In the genomic region with DNA sequence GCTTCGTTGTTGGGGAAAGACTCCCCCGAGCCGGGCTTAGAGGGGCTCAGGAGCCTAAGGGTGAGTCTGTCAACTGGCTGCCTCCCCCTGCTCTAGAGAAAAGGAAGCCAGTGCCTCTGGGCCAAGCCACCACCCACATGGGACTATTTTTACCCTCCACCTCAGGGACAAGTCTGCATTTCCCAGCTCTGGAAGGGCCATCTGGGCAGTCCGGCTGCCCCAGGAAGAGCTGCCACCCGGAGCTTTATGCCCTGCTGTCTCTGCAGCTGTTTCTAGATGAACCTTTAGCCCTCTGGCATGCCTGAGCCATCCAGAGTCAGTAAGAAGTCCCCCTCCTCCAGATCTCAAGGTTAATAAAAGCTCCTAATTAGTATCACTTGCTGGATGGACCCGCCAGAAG, we compare ENCODE assay signal across 21 cellular contexts. TPM values are rescaled to one million over a fixed set of nuclear protein-coding genes. Genes with fewer than 3 reads are reported as not detected.
DNase-seq lines count a peak whose midpoint lies in the region; ATAC-seq and TF ChIP-seq lines count a peak whose summit lies in the region.
"Had no signal": no experiment of that assay in that cellular context is flagged by ENCODE, and none has a peak within 500 bp of the region (broad histone marks: within the 10 kb centered on the region; RNA-seq: fewer than 3 reads in every experiment).

No MANE protein-coding gene starts in this region.

- H3K4me1 ChIP-seq in mucosa of descending colon (ENCODE audit: low read depth), result peaks cover 2% of the 10 kb centered on the region
- no peaks in the 10 kb centered on the region for H3K4me1 ChIP-seq in PC-9 (replicated peaks; ENCODE audit: insufficient read depth)

- TF ChIP-seq CTCF in 22Rv1 (IDR thresholded peaks at IDR 0.05) (no peak), mucosa of descending colon (IDR thresholded peaks at IDR 0.05) (no peak), PC-9 (conservative IDR thresholded peaks at IDR 0.05) (no peak)

- intact Hi-C loops in mucosa of descending colon (cut with DNase I, micrococcal nuclease) (no loop called here), PC-9 (cut with micrococcal nuclease; ENCODE audit: unreplicated experiment) (no loop called here)

- DNase-seq in NCI-H1694 (lab: John Stamatoyannopoulos, UW) (peak; percentile 85), cerebellum (ENCODE audit: low spot score) (peak; percentile 67), mucosa of descending colon (peak in 2 of 3 donors; percentile 36 to 41), PC-9 (no peak), ureter (ENCODE audit: low spot score) (no peak), NCI-H748 treated with DMSO at 0.1 percent for 48 hours (lab: John Stamatoyannopoulos, UW) (no peak)
- no peak for DNase-seq in activated CD4-positive, alpha-beta T cell treated with anti-CD3 and anti-CD28 coated beads, Interleukin-2, amount 50 U/mL, for 48 hours
- DNase-seq: activated CD4-positive, alpha-beta T cell treated with anti-CD3 and anti-CD28 coated beads for 48 hours; CD4-positive, CD25-positive, alpha-beta regulatory T cell; effector CD4-positive, alpha-beta T cell; immature natural killer cell; NCI-H1436 treated with DMSO at 0.1 percent for 48 hours; nephron progenitor cell; stimulated activated CD4-positive, alpha-beta T cell treated with anti-CD3 and anti-CD28 coated beads, Interleukin-12 subunit alpha, Interleukin-12 subunit beta, amount 100 ng/mL, for 4 hours had no signal

- H3K36me3 ChIP-seq in mucosa of descending colon (ENCODE audit: low read depth), result no peaks in the 10 kb centered on the region
- H3K36me3 ChIP-seq in PC-9 (ENCODE audit: low read depth), result no peaks in the 10 kb centered on the region
- H3K36me3 ChIP-seq: cardiac muscle cell had no signal

- 0 out of 2 replicates have a peak, but pooled peaks cover 3% of the 10 kb centered on the region for H4K20me1 ChIP-seq in PC-9 (ENCODE audit: insufficient read depth)

- CTCF ChIA-PET in PC-9 (lab: Charles Lee), result no interaction called here

- POLR2A ChIA-PET in PC-9 (lab: Charles Lee; ENCODE audit: unreplicated experiment), result no interaction called here

- BruUV-seq in PC-9 (replicated peaks; lab: Mats Ljungman, UMichigan), result no TSS peak

- no peaks in the 10 kb centered on the region for H3K79me2 ChIP-seq in PC-9 (ENCODE audit: low read depth)

- no peak overlapping the region for H2AFZ ChIP-seq in PC-9
- H2AFZ ChIP-seq: GM23248 had no signal

- H3K9me2 ChIP-seq in PC-9 (ENCODE audit: insufficient read depth), result no peaks in the 10 kb centered on the region

- H3K27ac ChIP-seq in 22Rv1 (peak overlapping the region; percentile 96), PC-9 (no peak overlapping the region)
- H3K27ac ChIP-seq: cardiac muscle cell, esophagus muscularis mucosa, GM23248 had no signal

- no peak overlapping the region for H3K4me2 ChIP-seq in PC-9

- no peaks in the 10 kb centered on the region for H3F3A ChIP-seq in PC-9 (ENCODE audit: insufficient read depth, low read depth)

- no peaks in the 10 kb centered on the region for H3K9me3 ChIP-seq in mucosa of descending colon
- no peaks in the 10 kb centered on the region for H3K9me3 ChIP-seq in PC-9 (ENCODE audit: insufficient read depth, low read depth)
- H3K9me3 ChIP-seq: esophagus muscularis mucosa had no signal

- H3K4me3 ChIP-seq in mucosa of descending colon, result no peak overlapping the region
- H3K4me3 ChIP-seq in PC-9, result no peak overlapping the region
- H3K4me3 ChIP-seq: cardiac muscle cell, esophagus muscularis mucosa, GM23248 had no signal

- ATAC-seq in mucosa of descending colon, result peak; percentile 70
- ATAC-seq: Panc1 had no signal

- peaks cover 3% of the 10 kb centered on the region for H3K27me3 ChIP-seq in PC-9 (ENCODE audit: insufficient read depth, low read depth)

RNA-seq across cellular contexts. Expression of a gene that starts 5.3 kb away (rescaled TPM):
- total RNA-seq in cerebellum, result 0.54 TPM
- under 1 TPM in 2 of 3 donors, not detected in 1; 0.26 to 0.44 TPM for total RNA-seq in mucosa of descending colon
- total RNA-seq in PC-9 (2021), result not detected in 2 replicates
- not detected for total RNA-seq in ureter
- total RNA-seq: cardiac muscle cell; CD4-positive, CD25-positive, alpha-beta regulatory T cell; GM23248; NCI-H460; progenitor cell of endocrine pancreas had no signal

Comparison
In these comparisons a context has a peak if more than half of its experiments do, and no peak if none do; other contexts are left out.
1. DNase-seq: peak in NCI-H1694 (single experiment), cerebellum (single experiment) and mucosa of descending colon (2 of 3); none in PC-9 (0 of 2), activated CD4-positive, alpha-beta T cell treated with anti-CD3 and anti-CD28 coated beads, Interleukin-2, amount 50 U/mL, for 48 hours (0 of 2), ureter (single experiment) and NCI-H748 treated with DMSO at 0.1 percent for 48 hours (single experiment).